Comparison of ENCODE assay signal across 8 cellular contexts in genomic region chr12:6827437-6827894, GRCh38. TPM values are rescaled to one million over a fixed set of nuclear protein-coding genes. Genes with fewer than 3 reads are reported as not detected.
DNase-seq lines count a peak whose midpoint lies in the region; ATAC-seq lines count a peak whose summit lies in the region.

No MANE protein-coding gene starts in this region.

- ATAC-seq in GM19351 (IDR thresholded peaks at IDR 0.05; ENCODE audit: unreplicated experiment) (no peak), HG03280 (IDR thresholded peaks at IDR 0.05; ENCODE audit: unreplicated experiment) (no peak)

- peak; percentile 92 for DNase-seq in Daoy (ENCODE audit: low read depth)
- peak; percentile 97 for DNase-seq in NCI-H146 (lab: John Stamatoyannopoulos, UW)
- DNase-seq in T1000 (lab: John Stamatoyannopoulos, UW) = peak; percentile 53
- DNase-seq in caudate nucleus (lab: John Stamatoyannopoulos, UW) = peak in 54 of 61 donors; percentile 7 to 91 (median 59)
- peak; percentile 95 for DNase-seq in islet precursor cell
- peak; percentile 80 for DNase-seq in stimulated activated CD4-positive, alpha-beta T cell treated with anti-CD3 and anti-CD28 coated beads, Interleukin-15, amount 100 ng/mL, for 24 hours

- no peak overlapping the region for H3K27ac ChIP-seq in caudate nucleus (ENCODE audit: low read depth, low read length)

RNA-seq across cellular contexts. Expression of gene P3H3, which starts 0.7 kb away (rescaled TPM):
- total RNA-seq in Daoy (2014; rRNA removed; shearing (Covaris generic)) = 24.1 and 24.8 TPM in 2 replicates

RNA-seq across cellular contexts. Expression of gene GPR162, which starts 5.8 kb away (rescaled TPM):
- 0.74 and 0.92 TPM in 2 replicates for total RNA-seq in Daoy (2014; rRNA removed; shearing (Covaris generic))

RNA-seq across cellular contexts. Expression of gene GNB3, which starts 13.3 kb away (rescaled TPM):
- total RNA-seq in Daoy (2014; rRNA removed; shearing (Covaris generic)) = 0.71 and 1.4 TPM in 2 replicates

RNA-seq across cellular contexts. Expression of gene CDCA3, which starts 23.6 kb away (rescaled TPM):
- 107 TPM in 2 replicates for total RNA-seq in Daoy (2014; rRNA removed; shearing (Covaris generic))

RNA-seq across cellular contexts. Expression of gene USP5, which starts 24.5 kb away (rescaled TPM):
- 134 and 140 TPM in 2 replicates for total RNA-seq in Daoy (2014; rRNA removed; shearing (Covaris generic))
